ENCODE assay signal across 9 cellular contexts in the genomic region with DNA sequence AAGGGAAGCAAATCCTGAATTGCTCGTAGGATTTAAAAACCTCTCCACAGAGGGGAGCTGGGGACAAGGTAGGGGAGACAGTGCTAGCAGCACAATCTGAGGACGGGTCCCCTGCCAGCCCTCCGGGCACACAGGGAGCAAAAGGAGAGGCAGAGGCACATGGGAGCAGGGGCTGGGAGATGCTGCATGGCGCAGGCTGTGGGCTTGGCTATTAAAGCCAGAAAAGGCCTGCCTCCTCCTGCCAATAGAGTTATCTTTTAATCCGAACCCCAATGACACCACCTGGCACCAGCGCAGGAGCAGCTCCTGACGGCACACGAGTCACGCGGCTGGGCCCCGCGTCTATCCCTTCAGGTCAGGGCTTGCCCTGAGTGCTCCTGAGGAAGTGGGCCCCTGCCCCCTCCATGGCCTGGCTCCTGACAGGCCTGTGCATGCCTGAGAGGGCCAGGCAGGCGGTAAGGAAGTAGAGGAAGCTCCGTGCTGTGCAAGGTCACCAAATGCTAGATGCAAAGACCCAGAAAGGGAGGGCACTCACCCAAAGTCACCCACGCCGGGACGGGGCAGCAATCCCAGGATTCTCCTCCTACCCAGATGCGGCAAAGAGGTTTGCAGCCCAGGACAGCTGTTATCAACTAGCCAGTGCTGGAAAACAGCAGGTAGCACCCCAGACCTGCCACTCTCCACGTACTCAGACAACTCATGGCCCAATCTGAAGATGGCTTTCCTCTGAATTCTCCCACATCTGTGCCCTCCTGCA. TPM values are rescaled to one million over a fixed set of nuclear protein-coding genes. Genes with fewer than 3 reads are reported as not detected.
A peak's percentile ranks its signal among the peaks of the same experiment; 100 is the strongest.
DNase-seq lines count a peak whose midpoint lies in the region; ATAC-seq, FAIRE-seq and TF ChIP-seq lines count a peak whose summit lies in the region.
"Had no signal": no experiment of that assay in that cellular context is flagged by ENCODE, and none has a peak within 500 bp of the region (broad histone marks: within the 10 kb centered on the region; RNA-seq: fewer than 3 reads in every experiment).

No MANE protein-coding gene starts in this region.

- TF ChIP-seq POLR2A in vagina (IDR thresholded peaks at IDR 0.05) = no peak

- no peaks in the 10 kb centered on the region for H3K27me3 ChIP-seq in heart right ventricle
- no peaks in the 10 kb centered on the region for H3K27me3 ChIP-seq in right atrium auricular region
- H3K27me3 ChIP-seq in vagina = no peaks in the 10 kb centered on the region
- H3K27me3 ChIP-seq in hepatocyte = no peaks in the 10 kb centered on the region

- H3K9me2 ChIP-seq in hepatocyte (replicated peaks; ENCODE audit: insufficient read depth) = no peaks in the 10 kb centered on the region

- ATAC-seq in heart right ventricle = peak in 7 of 8 donors; percentile 16 to 46 (median 26)
- ATAC-seq: activated T-cell treated with anti-CD3 and anti-CD28 coated beads, Interleukin-2, amount 50 U/mL, for 72 hours had no signal

- H3K4me1 ChIP-seq in heart right ventricle = peaks cover 3 to 48% (median 20%) of the 10 kb centered on the region in 9 donors
- peaks cover 0 to 38% of the 10 kb centered on the region in 2 donors for H3K4me1 ChIP-seq in right atrium auricular region
- peaks cover 18 to 30% of the 10 kb centered on the region in 2 donors for H3K4me1 ChIP-seq in kidney (ENCODE audit: control insufficient read depth in 1 of 2, insufficient read depth in 1 of 2, low read depth in 1 of 2, low read length in 2 of 2)
- peaks cover 81% of the 10 kb centered on the region for H3K4me1 ChIP-seq in vagina
- H3K4me1 ChIP-seq in hepatocyte (ENCODE audit: insufficient read depth) = peaks cover 32% of the 10 kb centered on the region

- H3K27ac ChIP-seq in heart right ventricle (no peak overlapping the region), right atrium auricular region (no peak overlapping the region), kidney (ENCODE audit: low read depth in 2 of 2, low read length in 2 of 2) (peak overlapping the region; percentile 61 to 65), vagina (peak overlapping the region; percentile 66), hepatocyte (no peak overlapping the region)

- TF ChIP-seq CTCF in heart right ventricle (IDR thresholded peaks at IDR 0.05) = no peak
- TF ChIP-seq CTCF in right atrium auricular region (IDR thresholded peaks at IDR 0.05) = no peak
- no peak for TF ChIP-seq CTCF in kidney (IDR thresholded peaks at IDR 0.05; ENCODE audit: borderline replicate concordance, extremely low read depth, insufficient read depth)
- no peak for TF ChIP-seq CTCF in vagina (IDR thresholded peaks at IDR 0.05)
- TF ChIP-seq CTCF in hepatocyte (IDR thresholded peaks at IDR 0.05; ENCODE audit: poor library complexity) = no peak

- peaks cover 35% of the 10 kb centered on the region for H4K20me1 ChIP-seq in hepatocyte (ENCODE audit: insufficient read depth, poor library complexity, severe bottlenecking)

- H3K9me3 ChIP-seq in heart right ventricle (no peaks in the 10 kb centered on the region), right atrium auricular region (no peaks in the 10 kb centered on the region), kidney (ENCODE audit: control insufficient read depth in 1 of 2, low read length in 2 of 2) (no peaks in the 10 kb centered on the region), vagina (no peaks in the 10 kb centered on the region), hepatocyte (ENCODE audit: low read depth) (no peaks in the 10 kb centered on the region)

- WGBS in heart right ventricle, 2 donors = 57 to 61% methylated on average over 19 of the region's 19 CpGs
- 74% methylated on average over 19 of the region's 19 CpGs for WGBS in hepatocyte (ENCODE audit: low lambda C conversion rate, missing lambda C conversion rate)

- H3K36me3 ChIP-seq in heart right ventricle = no peaks in the 10 kb centered on the region
- H3K36me3 ChIP-seq in right atrium auricular region = no peaks in the 10 kb centered on the region
- no peaks in the 10 kb centered on the region for H3K36me3 ChIP-seq in kidney (ENCODE audit: control insufficient read depth in 1 of 2, insufficient read depth in 2 of 2, low read length in 2 of 2)
- no peaks in the 10 kb centered on the region for H3K36me3 ChIP-seq in vagina
- no peaks in the 10 kb centered on the region for H3K36me3 ChIP-seq in hepatocyte (replicated peaks; ENCODE audit: insufficient read depth, low read depth)

- H3K4me2 ChIP-seq in hepatocyte = no peak overlapping the region

- H3K4me3 ChIP-seq in heart right ventricle (no peak overlapping the region), right atrium auricular region (no peak overlapping the region), kidney (ENCODE audit: low read length in 2 of 2) (no peak overlapping the region), vagina (no peak overlapping the region), hepatocyte (no peak overlapping the region)

- DNase-seq in heart right ventricle (no peak), right atrium auricular region (ENCODE audit: low spot score) (no peak), SHP77 treated with DMSO at 0.1 percent for 48 hours (lab: John Stamatoyannopoulos, UW) (peak; percentile 18), kidney (peak; percentile 82), vagina (ENCODE audit: extremely low spot score in 2 of 2) (peak in 1 of 2 donors; percentile 93), hepatocyte (ENCODE audit: low spot score) (no peak), SIG-M5 (lab: John Stamatoyannopoulos, UW) (no peak), GM19238 (ENCODE audit: insufficient read length, low spot score) (no peak)
- DNase-seq: activated T-cell treated with anti-CD3 and anti-CD28 coated beads, Interleukin-2, amount 50 U/mL, for 72 hours had no signal

- intact Hi-C loops in heart right ventricle (cut with DNase I) (no loop called here), kidney (cut with DNase I) (no loop called here), vagina (cut with DNase I) (no loop called here)

- no peak for FAIRE-seq in kidney (lab: Jason Lieb, UNC)

- no peak overlapping the region for H2AFZ ChIP-seq in hepatocyte

- H3K9ac ChIP-seq in kidney (ENCODE audit: low read length in 2 of 2) = peak overlapping the region in 1 of 2 donors; percentile 52

- peaks cover 98% of the 10 kb centered on the region for H3K79me2 ChIP-seq in hepatocyte

RNA-seq across cellular contexts. Expression of a gene that starts 28.1 kb away (rescaled TPM):
- total RNA-seq in heart right ventricle (10 to 100 TPM in 7 of 10 donors, 1 to 10 TPM in 3; 6.6 to 14.1 (median 11.7) TPM), right atrium auricular region (10 to 100 TPM; 10.5 to 20.4 TPM), kidney (30.0 TPM), vagina (57.5 TPM), hepatocyte (23.6 and 29.3 TPM in 2 replicates)
- polyA plus RNA-seq in heart right ventricle (1 to 10 TPM; 5.0 to 5.8 TPM), kidney (ENCODE audit: insufficient read depth, low read depth, low replicate concordance) (5.4 TPM), hepatocyte (14.7 and 15.5 TPM in 2 replicates)

Comparison
In these comparisons a context has a peak if more than half of its experiments do, and no peak if none do; other contexts are left out.
1. DNase-seq: peak in SHP77 treated with DMSO at 0.1 percent for 48 hours (single experiment) and kidney (single experiment); none in heart right ventricle (0 of 2), right atrium auricular region (single experiment), hepatocyte (single experiment), SIG-M5 (single experiment) and GM19238 (single experiment).
2. H3K27ac ChIP-seq: peak in kidney (2 of 2) and vagina (single experiment); none in heart right ventricle (0 of 10), right atrium auricular region (0 of 2) and hepatocyte (single experiment).